Comparison of ENCODE assay signal across 12 cellular contexts in the genomic region with DNA sequence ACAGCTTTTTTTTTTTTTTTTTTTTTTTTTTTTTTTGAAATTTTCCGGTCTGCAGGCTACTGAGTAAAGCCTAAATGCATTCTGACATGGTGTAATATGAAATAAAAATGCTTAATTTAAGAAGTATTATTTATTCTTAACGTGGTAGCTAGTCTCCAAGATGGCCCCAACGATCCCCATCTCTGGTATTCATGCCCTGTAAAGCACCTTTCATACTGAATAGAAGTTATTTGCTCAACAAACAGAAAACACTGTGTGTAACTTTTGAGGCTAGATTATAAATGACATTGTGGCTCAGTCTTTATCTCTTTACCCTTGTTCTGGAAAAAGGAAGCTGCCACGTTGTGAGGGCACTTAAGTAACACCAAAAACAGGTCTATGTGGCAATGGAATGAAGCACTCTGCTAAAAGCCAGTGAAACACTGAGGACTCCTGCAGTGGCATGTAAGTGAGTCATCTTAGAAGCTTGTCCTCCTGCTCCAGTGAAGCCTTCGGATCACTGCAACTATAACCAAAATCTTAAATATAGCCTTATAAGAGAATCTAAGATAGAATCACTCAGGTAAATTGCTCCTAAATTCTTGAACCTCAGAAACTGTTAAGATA.
A peak's percentile ranks its signal among the peaks of the same experiment; 100 is the strongest.
DNase-seq lines count a peak whose midpoint lies in the region; ATAC-seq, FAIRE-seq and TF ChIP-seq lines count a peak whose summit lies in the region.
"Had no signal": no experiment of that assay in that cellular context is flagged by ENCODE, and none has a peak within 500 bp of the region (broad histone marks: within the 10 kb centered on the region; RNA-seq: fewer than 3 reads in every experiment).

No MANE protein-coding gene starts in this region.

- H3K27me3 ChIP-seq in keratinocyte (ENCODE audit: control insufficient read depth, extremely low read depth, insufficient read depth, low read length) (no peaks in the 10 kb centered on the region), psoas muscle (ENCODE audit: insufficient read depth in 3 of 3, low read length in 2 of 3) (no peaks in the 10 kb centered on the region), prostate gland (replicated peaks; ENCODE audit: insufficient read depth) (no peaks in the 10 kb centered on the region)

- ATAC-seq in psoas muscle: no peak
- ATAC-seq: activated CD4-positive, CD25-positive, alpha-beta regulatory T cell treated with anti-CD3 and anti-CD28 coated beads, Interleukin-2, amount 50 U/mL, for 24 hours; stimulated activated naive CD8-positive, alpha-beta T cell treated with anti-CD3 and anti-CD28 coated beads, Interleukin-15, amount 100 ng/mL, for 72 hours had no signal

- no peaks in the 10 kb centered on the region for H3K9me3 ChIP-seq in keratinocyte (ENCODE audit: control insufficient read depth, low read depth, low read length)
- H3K9me3 ChIP-seq in psoas muscle: peaks cover 1% of the 10 kb centered on the region
- no peaks in the 10 kb centered on the region for H3K9me3 ChIP-seq in prostate gland

- H3K4me3 ChIP-seq in keratinocyte (ENCODE audit: control insufficient read depth in 2 of 3, extremely low read depth in 1 of 3, insufficient read depth in 2 of 3, low read depth in 1 of 3, low read length in 3 of 3) (no peak overlapping the region), psoas muscle (no peak overlapping the region), prostate gland (no peak overlapping the region)

- intact Hi-C loops in psoas muscle (cut with DNase I): no loop called here
- intact Hi-C loops in prostate gland (cut with DNase I): no loop called here

- no peak for TF ChIP-seq POLR2A in prostate gland (IDR thresholded peaks at IDR 0.05)

- peaks cover 7% of the 10 kb centered on the region for H3K4me1 ChIP-seq in keratinocyte (ENCODE audit: control insufficient read depth, extremely low read depth, insufficient read depth, low read length)
- no peaks in the 10 kb centered on the region for H3K4me1 ChIP-seq in psoas muscle
- no peaks in the 10 kb centered on the region for H3K4me1 ChIP-seq in prostate gland (replicated peaks)

- H4K20me1 ChIP-seq in keratinocyte (ENCODE audit: control insufficient read depth, extremely low read depth, insufficient read depth, low read length): no peaks in the 10 kb centered on the region

- 77 to 85% (median 78%) methylated on average over 5 of the region's 5 CpGs for WGBS in psoas muscle, 3 donors
- 53% methylated on average over 5 of the region's 5 CpGs for WGBS in prostate gland

- H3K27ac ChIP-seq in keratinocyte (ENCODE audit: control insufficient read depth, insufficient read depth, low read length): no peak overlapping the region
- H3K27ac ChIP-seq in psoas muscle: no peak overlapping the region
- no peak overlapping the region for H3K27ac ChIP-seq in prostate gland

- peak; percentile 15 for DNase-seq in CMK (ENCODE audit: low read depth)
- DNase-seq in LoVo (ENCODE audit: low spot score): peak; percentile 1
- DNase-seq in amniotic stem cell (lab: John Stamatoyannopoulos, UW): peak; percentile 58
- peak; percentile 19 for DNase-seq in keratinocyte (ENCODE audit: low read depth, low spot score)
- no peak for DNase-seq in GF-D8 (lab: John Stamatoyannopoulos, UW)
- DNase-seq in COR-L47 (lab: John Stamatoyannopoulos, UW): no peak
- DNase-seq in psoas muscle: no peak
- no peak for DNase-seq in prostate gland (ENCODE audit: low spot score)
- DNase-seq: GDM1; NCI-H510A; stimulated activated naive CD8-positive, alpha-beta T cell treated with anti-CD3 and anti-CD28 coated beads, Interleukin-15, amount 100 ng/mL, for 72 hours had no signal

- TF ChIP-seq CTCF in keratinocyte (optimal IDR thresholded peaks at IDR 0.05 in 1 of 3, IDR thresholded peaks at IDR 0.05 in 1 of 3, conservative IDR thresholded peaks at IDR 0.05 in 1 of 3; ENCODE audit: extremely low read depth in 1 of 3, insufficient read depth in 2 of 3, low read length in 3 of 3): no peak
- TF ChIP-seq CTCF in psoas muscle (IDR thresholded peaks at IDR 0.05): no peak
- TF ChIP-seq CTCF in prostate gland (IDR thresholded peaks at IDR 0.05): no peak

- H3K36me3 ChIP-seq in keratinocyte (ENCODE audit: control insufficient read depth in 2 of 2, extremely low read depth in 1 of 2, insufficient read depth in 2 of 2, low read length in 2 of 2) (no peaks in the 10 kb centered on the region), psoas muscle (ENCODE audit: insufficient read depth in 1 of 2, low read depth in 1 of 2) (peaks cover 0 to 6% of the 10 kb centered on the region in 2 donors), prostate gland (no peaks in the 10 kb centered on the region)

- dilution Hi-C loops in keratinocyte (cut with MboI; ENCODE audit: extremely low pct_ligation_motif_present, low sequenced_read_pairs): no loop called here

- H3K9me1 ChIP-seq in keratinocyte (ENCODE audit: control insufficient read depth, extremely low read depth, insufficient read depth, low read length): no peaks in the 10 kb centered on the region

- H3K4me2 ChIP-seq in keratinocyte (ENCODE audit: control insufficient read depth, extremely low read depth, insufficient read depth, low read depth, low read length): peak overlapping the region; percentile 29

- no peak overlapping the region for H2AFZ ChIP-seq in keratinocyte (ENCODE audit: control insufficient read depth, low read length)

- FAIRE-seq in keratinocyte (lab: Jason Lieb, UNC): peak; percentile 84

- no peak overlapping the region for H3K9ac ChIP-seq in keratinocyte (ENCODE audit: control insufficient read depth, extremely low read depth, insufficient read depth, low read length)

- H3K79me2 ChIP-seq in keratinocyte (ENCODE audit: control insufficient read depth, insufficient read depth, low read length): no peaks in the 10 kb centered on the region

Comparison
In these comparisons a context has a peak if more than half of its experiments do, and no peak if none do; other contexts are left out.
1. DNase-seq: peak in CMK (single experiment), LoVo (single experiment), amniotic stem cell (single experiment) and keratinocyte (single experiment); none in GF-D8 (single experiment), COR-L47 (single experiment), psoas muscle (0 of 2) and prostate gland (single experiment).